ENCODE assay signal across 14 cellular contexts in the genomic region with DNA sequence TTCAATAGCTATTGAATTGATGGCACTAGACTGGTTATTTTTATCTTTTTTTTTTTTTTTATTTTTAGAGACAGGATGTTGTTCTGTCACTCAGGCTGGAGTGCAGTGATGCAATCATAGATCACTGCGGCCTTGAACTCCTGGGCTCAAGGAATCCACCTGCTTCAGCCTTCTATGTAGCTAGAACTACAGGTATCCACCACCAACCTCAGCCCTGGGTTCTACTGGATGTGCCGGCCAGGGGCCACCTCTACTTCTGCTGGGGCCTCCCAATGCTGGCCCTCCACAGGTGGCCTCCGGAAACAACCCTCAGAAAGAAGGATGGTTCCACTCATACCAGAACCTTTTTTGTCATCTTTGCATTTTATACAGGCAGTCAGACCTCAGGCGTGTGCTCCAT.
DNase-seq lines count a peak whose midpoint lies in the region; ATAC-seq, FAIRE-seq and TF ChIP-seq lines count a peak whose summit lies in the region.
"Had no signal": no experiment of that assay in that cellular context is flagged by ENCODE, and none has a peak within 500 bp of the region (broad histone marks: within the 10 kb centered on the region; RNA-seq: fewer than 3 reads in every experiment).

No MANE protein-coding gene starts in this region.

- no peak overlapping the region for H4K5ac ChIP-seq in H1 (ENCODE audit: insufficient read length, low read depth, low read length)

- H3K4ac ChIP-seq in H1 (replicated peaks; ENCODE audit: insufficient read length, low read depth, low read length), result no peak overlapping the region

- 78% methylated on average over 4 of the region's 4 CpGs; no CpG with 5 or more reads in 1 of the 2 experiments for WGBS in H1 (ENCODE audit: extremely low coverage in 1 of 2, insufficient coverage in 1 of 2, insufficient read length in 1 of 2, insufficient replicate concordance in 2 of 2, low coverage in 1 of 2, low lambda C conversion rate in 2 of 2, missing lambda C conversion rate in 1 of 2), 2 experiments
- 60 to 75% (median 74%) methylated on average over 4 of the region's 4 CpGs for WGBS in spleen, 5 donors

- no peak overlapping the region for H3K27ac ChIP-seq in H1 (ENCODE audit: low read depth, low read length)
- no peak overlapping the region for H3K27ac ChIP-seq in PC-3 (ENCODE audit: low read length)
- peak overlapping the region in 1 of 8 donors; percentile 24 for H3K27ac ChIP-seq in spleen
- H3K27ac ChIP-seq: skin epidermis, upper lobe of left lung had no signal

- peak overlapping the region; percentile 66; the same call in 1 of the 2 replicates for H4K8ac ChIP-seq in H1 (ENCODE audit: extremely low read depth, insufficient read depth, low read length)

- no peaks in the 10 kb centered on the region for H3K23me2 ChIP-seq in H1 (ENCODE audit: low read depth, low read length)

- H3K27me3 ChIP-seq in H1 (replicated peaks in 1 of 4; ENCODE audit: control insufficient read depth in 3 of 4, extremely low read depth in 1 of 4, insufficient read depth in 3 of 4, low read length in 3 of 4) (no peaks in the 10 kb centered on the region), PC-3 (ENCODE audit: low read length) (no peaks in the 10 kb centered on the region), spleen (replicated peaks in 1 of 7) (no peaks in the 10 kb centered on the region)
- H3K27me3 ChIP-seq: upper lobe of left lung had no signal

- POLR2A ChIA-PET in H1 (lab: Charles Lee; ENCODE audit: partially characterized antibody), result no interaction called here
- POLR2A ChIA-PET in PC-3 (lab: Charles Lee; ENCODE audit: unreplicated experiment), result no interaction called here

- peak; percentile 51 for DNase-seq in GM12865 (ENCODE audit: low read depth)
- no peak for DNase-seq in H1 (ENCODE audit: low read depth in 1 of 2, low spot score in 2 of 2)
- DNase-seq in PC-3, result no peak
- DNase-seq in spleen, result no peak
- no peak for DNase-seq in NCI-H2029 treated with DMSO at 0.1 percent for 48 hours (lab: John Stamatoyannopoulos, UW)
- DNase-seq: dermis blood vessel endothelial cell; NCI-H1694; NCI-H345; NK-92 treated with Interleukin-12 subunit alpha and Interleukin-12 subunit beta, amount 100 ng/mL, for 24 hours; upper lobe of left lung had no signal

- TF ChIP-seq CTCF in GM12865 (IDR thresholded peaks at IDR 0.05; ENCODE audit: insufficient read depth, low read depth, low read length, missing control alignments), result no peak
- no peak for TF ChIP-seq CTCF in H1 (IDR thresholded peaks at IDR 0.05; ENCODE audit: control extremely low read depth in 1 of 3, insufficient read depth in 1 of 3, low read depth in 1 of 3, low read length in 3 of 3)
- TF ChIP-seq CTCF in PC-3 (conservative IDR thresholded peaks at IDR 0.05; ENCODE audit: low read depth, low read length), result no peak
- no peak for TF ChIP-seq CTCF in spleen (IDR thresholded peaks at IDR 0.05 in 8 of 11, conservative IDR thresholded peaks at IDR 0.05 in 3 of 11)

- H4K20me1 ChIP-seq in H1 (replicated peaks in 1 of 2; ENCODE audit: control insufficient read depth in 1 of 2, insufficient read depth in 2 of 2, low read length in 2 of 2), result no peaks in the 10 kb centered on the region
- no peaks in the 10 kb centered on the region for H4K20me1 ChIP-seq in PC-3 (ENCODE audit: low read length)

- H2AK5ac ChIP-seq in H1 (ENCODE audit: low read depth, low read length), result no peak overlapping the region

- H2BK20ac ChIP-seq in H1 (ENCODE audit: low read length), result no peak overlapping the region

- H2BK5ac ChIP-seq in H1 (ENCODE audit: low read depth, low read length), result no peak overlapping the region

- no peaks in the 10 kb centered on the region for H3F3A ChIP-seq in PC-3 (ENCODE audit: low read length, unreplicated experiment)

- H2BK120ac ChIP-seq in H1 (replicated peaks; ENCODE audit: low read depth, low read length), result no peak overlapping the region

- TF ChIP-seq EP300 in H1 (IDR thresholded peaks at IDR 0.05; ENCODE audit: borderline replicate concordance in 1 of 2, low read depth in 2 of 2, low read length in 2 of 2), result no peak

- no peak overlapping the region for H4K91ac ChIP-seq in H1 (replicated peaks; ENCODE audit: insufficient read length, low read length)

- intact Hi-C loops in PC-3 (cut with micrococcal nuclease) (no loop called here), spleen (cut with DNase I; ENCODE audit: low total_unique reads) (no loop called here)

- no peak overlapping the region for H2BK12ac ChIP-seq in H1 (ENCODE audit: low read depth, low read length)

- H2AFZ ChIP-seq in H1 (ENCODE audit: low read length), result no peak overlapping the region
- H2AFZ ChIP-seq in PC-3 (ENCODE audit: low read length), result no peak overlapping the region

- H3K79me1 ChIP-seq in H1 (ENCODE audit: low read depth, low read length), result no peaks in the 10 kb centered on the region

- H3K9me3 ChIP-seq in H1 (ENCODE audit: insufficient read depth in 2 of 2, low read depth in 1 of 2, low read length in 1 of 2) (no peaks in the 10 kb centered on the region), PC-3 (ENCODE audit: low read length) (no peaks in the 10 kb centered on the region), spleen (no peaks in the 10 kb centered on the region)
- H3K9me3 ChIP-seq: upper lobe of left lung had no signal

- no peak overlapping the region for H3K18ac ChIP-seq in H1 (ENCODE audit: extremely low read depth, low read length)

- no peak for TF ChIP-seq RAD21 in H1 (IDR thresholded peaks at IDR 0.05 in 1 of 2, conservative IDR thresholded peaks at IDR 0.05 in 1 of 2; ENCODE audit: low read depth in 2 of 2, low read length in 2 of 2)

- no peaks in the 10 kb centered on the region for H3K9me2 ChIP-seq in PC-3 (replicated peaks; ENCODE audit: low read length)

- ATAC-seq in GM18867 (IDR thresholded peaks at IDR 0.05; ENCODE audit: unreplicated experiment), result peak; percentile 56
- peak; percentile 38 for ATAC-seq in HG02623 (IDR thresholded peaks at IDR 0.05; ENCODE audit: unreplicated experiment)
- ATAC-seq in PC-3, result no peak
- ATAC-seq: stimulated activated effector memory CD8-positive, alpha-beta T cell treated with anti-CD3 and anti-CD28 coated beads, Interleukin-12 subunit alpha, Interleukin-12 subunit beta, amount 100 ng/mL, for 72 hours had no signal

- no peak overlapping the region for H3K14ac ChIP-seq in H1 (ENCODE audit: insufficient read length)

- H2BK15ac ChIP-seq in H1 (ENCODE audit: low read length), result no peak overlapping the region

- H3K56ac ChIP-seq in H1 (replicated peaks; ENCODE audit: insufficient read length, low read depth, low read length), result no peak overlapping the region

- CTCF ChIA-PET in H1 (lab: Charles Lee; ENCODE audit: partially characterized antibody), result interaction anchor here (0.6 to 1.5 kb wide), 5 partner anchors 9 to 461 kb away, joined by 3 to 4 read pairs (median 3); no protein-coding TSS in a partner anchor
- CTCF ChIA-PET in PC-3 (lab: Charles Lee), result no interaction called here

- H3K36me3 ChIP-seq in H1 (ENCODE audit: control insufficient read depth in 2 of 4, insufficient read depth in 4 of 4, low read length in 3 of 4), result no peaks in the 10 kb centered on the region
- no peaks in the 10 kb centered on the region for H3K36me3 ChIP-seq in PC-3 (ENCODE audit: low read depth, low read length)
- H3K36me3 ChIP-seq in spleen, result no peaks in the 10 kb centered on the region
- H3K36me3 ChIP-seq: upper lobe of left lung had no signal

- no TSS peak for BruUV-seq in PC-3 (replicated peaks; lab: Mats Ljungman, UMichigan)

- no peak for FAIRE-seq in H1 (lab: Jason Lieb, UNC)

- H3K4me3 ChIP-seq in GM12865 (ENCODE audit: low read depth, low read length) (no peak overlapping the region), H1 (ENCODE audit: extremely low read depth in 1 of 4, insufficient read depth in 2 of 4, low read depth in 3 of 4, low read length in 4 of 4) (no peak overlapping the region), PC-3 (ENCODE audit: low read length) (no peak overlapping the region), spleen (no peak overlapping the region)
- H3K4me3 ChIP-seq: skin epidermis, upper lobe of left lung had no signal

- TF ChIP-seq POLR2A in H1 (IDR thresholded peaks at IDR 0.05; ENCODE audit: control extremely low read depth in 1 of 2, low read depth in 2 of 2, low read length in 2 of 2) (no peak), spleen (IDR thresholded peaks at IDR 0.05) (no peak)

- H3K79me2 ChIP-seq in H1 (ENCODE audit: control insufficient read depth in 1 of 2, insufficient read depth in 2 of 2, low read length in 2 of 2) (no peaks in the 10 kb centered on the region), PC-3 (ENCODE audit: low read length) (no peaks in the 10 kb centered on the region)

- H3K4me1 ChIP-seq in H1 (replicated peaks in 1 of 4; ENCODE audit: control insufficient read depth in 3 of 4, insufficient read depth in 4 of 4, low read length in 3 of 4) (no peaks in the 10 kb centered on the region), PC-3 (ENCODE audit: insufficient read depth, low read length) (no peaks in the 10 kb centered on the region), spleen (peaks cover 0 to 12% (median 4%) of the 10 kb centered on the region in 6 donors)
- H3K4me1 ChIP-seq: upper lobe of left lung had no signal

- H3K4me2 ChIP-seq in H1 (ENCODE audit: insufficient read depth in 1 of 2, low read depth in 2 of 2, low read length in 2 of 2) (no peak overlapping the region), PC-3 (ENCODE audit: low read length) (no peak overlapping the region)

- H3K23ac ChIP-seq in H1 (ENCODE audit: insufficient read length), result no peak overlapping the region

- H3K9ac ChIP-seq in H1 (replicated peaks in 1 of 4; ENCODE audit: extremely low read depth in 1 of 4, low read depth in 3 of 4, low read length in 3 of 4) (no peak overlapping the region), PC-3 (ENCODE audit: low read length) (no peak overlapping the region)

TF ChIP-seq in H1, 55 proteins besides CTCF, POLR2A, EP300 and RAD21 (continues in another document):
- TF ChIP-seq BRCA1 (IDR thresholded peaks at IDR 0.05; ENCODE audit: low read depth, low read length) (no peak), RXRA (IDR thresholded peaks at IDR 0.05; ENCODE audit: insufficient read depth, low read depth, low read length) (no peak), CHD1 (IDR thresholded peaks at IDR 0.05; ENCODE audit: low read depth, low read length) (no peak), TBP (IDR thresholded peaks at IDR 0.05; ENCODE audit: low read depth, low read length) (no peak)
